ENCODE assay signal across 11 cellular contexts in genomic region chr1:116983112-116983511, GRCh38.
"Had no signal": no experiment of that assay in that cellular context is flagged by ENCODE, and none has a peak within 500 bp of the region (broad histone marks: within the 10 kb centered on the region; RNA-seq: fewer than 3 reads in every experiment).

No MANE protein-coding gene starts in this region.

- FAIRE-seq: islet of Langerhans, small intestine had no signal

- H3K4me3 ChIP-seq: ovary, tibial artery had no signal

- H3K9me3 ChIP-seq: ovary, tibial artery had no signal

- H3K27ac ChIP-seq: tibial artery had no signal

- H3K36me3 ChIP-seq: ovary, tibial artery had no signal

- H3K27me3 ChIP-seq: ovary, tibial artery had no signal

- DNase-seq: activated CD4-positive, alpha-beta T cell treated with anti-CD3 and anti-CD28 coated beads, Interleukin-2, amount 10 ng/mL, durations not matched to agents 7 days and 5 days; activated CD4-positive, CD25-positive, alpha-beta regulatory T cell; activated CD8-positive, alpha-beta memory T cell treated with anti-CD3 and anti-CD28 coated beads for 24 hours; activated naive CD4-positive, alpha-beta T cell treated with Interleukin-2 at 50 U/mL for 16 hours; cerebellar nuclear complex; erythroblast; glutamatergic neuron; ovary; tibial artery had no signal
